Comparison of ENCODE assay signal across 16 cellular contexts in genomic region chr9:116733010-116733641, GRCh38. TPM values are rescaled to one million over a fixed set of nuclear protein-coding genes. Genes with fewer than 3 reads are reported as not detected.
A peak's percentile ranks its signal among the peaks of the same experiment; 100 is the strongest.
DNase-seq lines count a peak whose midpoint lies in the region; ATAC-seq, FAIRE-seq and TF ChIP-seq lines count a peak whose summit lies in the region.
"Had no signal": no experiment of that assay in that cellular context is flagged by ENCODE, and none has a peak within 500 bp of the region (broad histone marks: within the 10 kb centered on the region; RNA-seq: fewer than 3 reads in every experiment).

No MANE protein-coding gene starts in this region.

- DNase-seq in GM12865 (ENCODE audit: low read depth) (peak; percentile 33), thyroid gland (peak; percentile 2 to 7), D721Med (ENCODE audit: insufficient read length, low spot score) (no peak)
- DNase-seq: C1 segment of cervical spinal cord; Calu3; CD4-positive, alpha-beta T cell; DMS79; GOT3; H9; KG1 had no signal

- TF ChIP-seq POLR2A in thyroid gland (IDR thresholded peaks at IDR 0.05): no peak

- FAIRE-seq in D721Med (lab: Jason Lieb, UNC): no peak
- FAIRE-seq: A204.1, GM12892 had no signal

- H3K27me3 ChIP-seq in thyroid gland: no peaks in the 10 kb centered on the region

- peak; percentile 58 for ATAC-seq in GM18868 (IDR thresholded peaks at IDR 0.05; ENCODE audit: unreplicated experiment)
- ATAC-seq in HG03432 (IDR thresholded peaks at IDR 0.05; ENCODE audit: unreplicated experiment): peak; percentile 46
- no peak for ATAC-seq in HG02571 (IDR thresholded peaks at IDR 0.05; ENCODE audit: unreplicated experiment)
- no peak for ATAC-seq in GM21526 (IDR thresholded peaks at IDR 0.05; ENCODE audit: low FRiP score, unreplicated experiment)

- WGBS in thyroid gland, 2 donors: 52 to 58% methylated on average over 9 of the region's 9 CpGs

- H3K9me3 ChIP-seq in thyroid gland: no peaks in the 10 kb centered on the region

- H3K4me1 ChIP-seq in thyroid gland: peaks cover 9 to 11% of the 10 kb centered on the region in 2 donors

- peak overlapping the region in 1 of 3 donors; percentile 62 for H3K27ac ChIP-seq in thyroid gland

- no peak overlapping the region; the same call in 1 of the 2 replicates for H3K4me3 ChIP-seq in GM12865 (ENCODE audit: low read depth, low read length)
- H3K4me3 ChIP-seq in thyroid gland (replicated peaks in 1 of 3): no peak overlapping the region

- intact Hi-C loops in thyroid gland (cut with DNase I): no loop called here

- no peaks in the 10 kb centered on the region for H3K36me3 ChIP-seq in thyroid gland

- no peak for TF ChIP-seq CTCF in GM12865 (IDR thresholded peaks at IDR 0.05; ENCODE audit: insufficient read depth, low read depth, low read length, missing control alignments)
- no peak for TF ChIP-seq CTCF in thyroid gland (IDR thresholded peaks at IDR 0.05)
- no peak for TF ChIP-seq CTCF in D721Med (IDR thresholded peaks at IDR 0.05; ENCODE audit: insufficient read depth, missing control alignments)

RNA-seq across cellular contexts. Expression of gene TRIM32, which starts 46.0 kb away (rescaled TPM):
- total RNA-seq in thyroid gland: 10 to 100 TPM; 15.8 to 20.3 (median 20.0) TPM

Comparison
In these comparisons a context has a peak if more than half of its experiments do, and no peak if none do; other contexts are left out.
1. ATAC-seq: peak in GM18868 (single experiment) and HG03432 (single experiment); none in HG02571 (single experiment) and GM21526 (single experiment).